In genomic region chr1:179976970-179977651, GRCh38 we compare ENCODE assay signal across 2 cellular contexts.
TF ChIP-seq lines count a peak whose summit lies in the region.

No MANE protein-coding gene starts in this region.

TF ChIP-seq in K562, 482 proteins besides CTCF, POLR2A, EP300 and RAD21:
- no peak for TF ChIP-seq ARID3A (IDR thresholded peaks at IDR 0.05; ENCODE audit: borderline replicate concordance, low read depth, low read length)
- 0 out of 2 replicates have a peak, but pooled peaks have one; percentile 15 for TF ChIP-seq DPF2 (IDR thresholded peaks at IDR 0.05)
- no peak for TF ChIP-seq RHOXF2B (CRISPR knock-in tag; conservative IDR thresholded peaks at IDR 0.05)
- TF ChIP-seq SMARCB1 (IDR thresholded peaks at IDR 0.05; ENCODE audit: insufficient read length, low read depth) = no peak
- no peak for TF ChIP-seq ZNF77 (CRISPR knock-in tag; IDR thresholded peaks at IDR 0.05)
- TF ChIP-seq PHF21A (IDR thresholded peaks at IDR 0.05; ENCODE audit: borderline replicate concordance, low read depth) = no peak
- 0 out of 4 replicates have a peak, but pooled peaks of 1 of the 2 experiments have one; percentile 33 for TF ChIP-seq FOXA3 (CRISPR knock-in tag; conservative IDR thresholded peaks at IDR 0.05 in 1 of 2, IDR thresholded peaks at IDR 0.05 in 1 of 2)
- no peak for TF ChIP-seq GTF2A2 (tag; IDR thresholded peaks at IDR 0.05)
- TF ChIP-seq HNRNPH1 (optimal IDR thresholded peaks at IDR 0.05; ENCODE audit: low read depth, low read length) = no peak
- TF ChIP-seq SAFB2 (IDR thresholded peaks at IDR 0.05; ENCODE audit: borderline replicate concordance, low read depth, low read length, severe bottlenecking) = no peak
- no peak for TF ChIP-seq ZBTB5 (IDR thresholded peaks at IDR 0.05)
- TF ChIP-seq ZNF696 (CRISPR knock-in tag; conservative IDR thresholded peaks at IDR 0.05) = no peak
- no peak for TF ChIP-seq NFATC3 (IDR thresholded peaks at IDR 0.05)
- no peak for TF ChIP-seq PML (IDR thresholded peaks at IDR 0.05; ENCODE audit: low read length)
- TF ChIP-seq HMBOX1 (IDR thresholded peaks at IDR 0.05) = peak; percentile 37; the same call in 1 of the 2 replicates

TF ChIP-seq in HepG2, 621 proteins besides CTCF, POLR2A, EP300 and RAD21:
- no peak for TF ChIP-seq ELK4 (CRISPR knock-in tag; IDR thresholded peaks at IDR 0.05; ENCODE audit: borderline replicate concordance)
- TF ChIP-seq ZNF777 (CRISPR knock-in tag; IDR thresholded peaks at IDR 0.05) = no peak
